ENCODE assay signal across 34 cellular contexts in the genomic region with DNA sequence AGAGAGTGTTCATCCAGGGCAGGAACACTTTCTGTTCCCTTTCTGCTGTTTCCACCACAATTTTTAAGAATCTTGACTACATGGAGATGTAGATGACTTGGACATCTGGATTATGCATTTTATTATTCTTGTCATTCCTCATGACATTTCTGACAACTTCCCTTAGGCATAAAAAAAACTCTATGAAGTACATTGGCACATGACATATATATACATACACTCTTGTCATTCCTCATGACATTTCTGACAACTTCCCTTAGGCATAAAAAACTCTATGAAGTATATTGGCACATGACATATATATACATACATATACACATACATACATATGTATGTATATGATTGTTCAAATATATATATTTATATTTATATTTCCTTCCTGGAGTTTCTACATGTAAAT.
"Had no signal": no experiment of that assay in that cellular context is flagged by ENCODE, and none has a peak within 500 bp of the region (broad histone marks: within the 10 kb centered on the region; RNA-seq: fewer than 3 reads in every experiment).

No MANE protein-coding gene starts in this region.

- H3K4me1 Mint-ChIP-seq: activated B cell treated with CpG ODN at 0.5 μM for 24 hours; activated CD4-positive, alpha-beta T cell treated with anti-CD3 and anti-CD28 coated beads, Interleukin-2, amount 10 ng/mL, durations not matched to agents 24 days and 14 days; activated naive CD8-positive, alpha-beta T cell treated with anti-CD3 and anti-CD28 coated beads for 36 hours; activated T-helper 17 cell treated with anti-CD3 and anti-CD28 coated beads, Interleukin-2, amount 50 U/mL, for 72 hours had no signal

- H3K27ac Mint-ChIP-seq: activated B cell treated with CpG ODN at 0.5 μM for 24 hours; activated CD4-positive, alpha-beta memory T cell treated with anti-CD3 and anti-CD28 coated beads for 36 hours; activated CD4-positive, alpha-beta T cell treated with anti-CD3 and anti-CD28 coated beads, Interleukin-2, amount 10 ng/mL, durations not matched to agents 24 days and 14 days; activated CD8-positive, alpha-beta T cell treated with anti-CD3 and anti-CD28 coated beads for 36 hours; activated naive CD4-positive, alpha-beta T cell treated with anti-CD3 and anti-CD28 coated beads for 36 hours; activated naive CD4-positive, alpha-beta T cell treated with anti-CD3 and anti-CD28 coated beads, Interleukin-2, amount 50 U/mL, for 72 hours; activated naive CD8-positive, alpha-beta T cell treated with anti-CD3 and anti-CD28 coated beads for 36 hours; activated T-cell treated with anti-CD3 and anti-CD28 coated beads, Interleukin-2, amount 50 U/mL, for 72 hours; activated T-helper 1 cell treated with anti-CD3 and anti-CD28 coated beads, Interleukin-12 subunit alpha, Interleukin-12 subunit beta, Interleukin-2, Interleukin-4 antibody, amounts not matched to agents 30 ng/mL and 10 ng/mL and 1 ng/mL, durations not matched to agents 14 hours and 24 hours and 36 hours; activated T-helper 17 cell treated with anti-CD3 and anti-CD28 coated beads, Interleukin-2, amount 50 U/mL, for 72 hours; T-helper 1 cell treated with Interleukin-12 subunit alpha and Interleukin-12 subunit beta and Interleukin-4 antibody, amounts not matched to agents 30 μg/mL and 1 μg/mL, for 36 hours; T-helper 2 cell treated with Interferon-gamma antibody and Interleukin-4, amounts not matched to agents 5 μg/mL and 100 μg/mL, for 36 hours had no signal

- H3K4me3 Mint-ChIP-seq: activated B cell treated with CpG ODN at 0.5 μM for 24 hours; activated CD4-positive, alpha-beta memory T cell treated with anti-CD3 and anti-CD28 coated beads for 36 hours; activated CD4-positive, alpha-beta T cell treated with anti-CD3 and anti-CD28 coated beads, Interleukin-2, amount 10 ng/mL, durations not matched to agents 24 days and 14 days; activated CD8-positive, alpha-beta T cell treated with anti-CD3 and anti-CD28 coated beads for 36 hours; activated naive CD4-positive, alpha-beta T cell treated with anti-CD3 and anti-CD28 coated beads for 36 hours; activated naive CD8-positive, alpha-beta T cell treated with anti-CD3 and anti-CD28 coated beads for 36 hours; activated T-cell treated with anti-CD3 and anti-CD28 coated beads, Interleukin-2, amount 50 U/mL, for 4 hours; activated T-cell treated with anti-CD3 and anti-CD28 coated beads, Interleukin-2, amount 50 U/mL, for 72 hours; activated T-helper 1 cell treated with anti-CD3 and anti-CD28 coated beads, Interleukin-12 subunit alpha, Interleukin-12 subunit beta, Interleukin-2, Interleukin-4 antibody, amounts not matched to agents 30 ng/mL and 10 ng/mL and 1 ng/mL, durations not matched to agents 14 hours and 24 hours and 36 hours; activated T-helper 17 cell treated with anti-CD3 and anti-CD28 coated beads, Interleukin-2, amount 50 U/mL, for 72 hours; T-helper 1 cell treated with Interleukin-12 subunit alpha and Interleukin-12 subunit beta and Interleukin-4 antibody, amounts not matched to agents 30 μg/mL and 1 μg/mL, for 36 hours; T-helper 2 cell treated with Interferon-gamma antibody and Interleukin-4, amounts not matched to agents 5 μg/mL and 100 μg/mL, for 36 hours had no signal

- H3K36me3 Mint-ChIP-seq: activated CD4-positive, alpha-beta memory T cell treated with anti-CD3 and anti-CD28 coated beads for 36 hours; activated naive CD4-positive, alpha-beta T cell treated with anti-CD3 and anti-CD28 coated beads, Interleukin-2, amount 50 U/mL, for 72 hours; activated naive CD8-positive, alpha-beta T cell treated with anti-CD3 and anti-CD28 coated beads for 36 hours had no signal

- H3K27me3 Mint-ChIP-seq: activated B cell treated with CpG ODN at 0.5 μM for 24 hours; activated CD4-positive, alpha-beta memory T cell treated with anti-CD3 and anti-CD28 coated beads for 36 hours; activated CD4-positive, alpha-beta T cell treated with anti-CD3 and anti-CD28 coated beads, Interleukin-2, amount 10 ng/mL, durations not matched to agents 24 days and 14 days; activated CD8-positive, alpha-beta T cell treated with anti-CD3 and anti-CD28 coated beads for 36 hours; activated naive CD8-positive, alpha-beta T cell treated with anti-CD3 and anti-CD28 coated beads for 36 hours; activated T-helper 17 cell treated with anti-CD3 and anti-CD28 coated beads, Interleukin-2, amount 50 U/mL, for 72 hours had no signal

- ATAC-seq: activated CD8-positive, alpha-beta T cell treated with anti-CD3 and anti-CD28 coated beads for 36 hours; activated naive CD4-positive, alpha-beta T cell treated with anti-CD3 and anti-CD28 coated beads, Interleukin-2, amount 50 U/mL, for 72 hours; activated T-cell treated with anti-CD3 and anti-CD28 coated beads, Interleukin-2, amount 50 U/mL, for 4 hours; activated T-cell treated with anti-CD3 and anti-CD28 coated beads, Interleukin-2, amount 50 U/mL, for 72 hours; activated T-helper 17 cell treated with anti-CD3 and anti-CD28 coated beads, Interleukin-2, amount 50 U/mL, for 72 hours; body of pancreas had no signal

- H3K9me3 Mint-ChIP-seq: activated B cell treated with CpG ODN at 0.5 μM for 24 hours; activated CD4-positive, alpha-beta T cell treated with anti-CD3 and anti-CD28 coated beads, Interleukin-2, amount 10 ng/mL, durations not matched to agents 24 days and 14 days; activated naive CD8-positive, alpha-beta T cell treated with anti-CD3 and anti-CD28 coated beads for 36 hours; T-helper 1 cell treated with Interleukin-12 subunit alpha and Interleukin-12 subunit beta and Interleukin-4 antibody, amounts not matched to agents 30 μg/mL and 1 μg/mL, for 36 hours had no signal

- DNase-seq: activated B cell treated with CpG ODN at 0.5 μM for 24 hours; activated CD4-positive, alpha-beta memory T cell treated with anti-CD3 and anti-CD28 coated beads for 36 hours; activated CD4-positive, alpha-beta T cell treated with anti-CD3 and anti-CD28 coated beads for 4 hours; activated CD4-positive, alpha-beta T cell treated with anti-CD3 and anti-CD28 coated beads, Interleukin-2, amount 10 ng/mL, durations not matched to agents 24 days and 14 days; activated CD4-positive, alpha-beta T cell treated with anti-CD3 and anti-CD28 coated beads, Interleukin-2, amount 50 U/mL, for 1 hour; activated CD4-positive, alpha-beta T cell treated with anti-CD3 and anti-CD28 coated beads, Interleukin-2, amount 50 U/mL, for 4 hours; activated CD4-positive, CD25-positive, alpha-beta regulatory T cell treated with anti-CD3 and anti-CD28 coated beads, Interleukin-2, amount 50 U/mL, for 72 hours; activated CD8-positive, alpha-beta memory T cell treated with anti-CD3 and anti-CD28 coated beads, Interleukin-2, amount 50 U/mL, for 4 hours; activated CD8-positive, alpha-beta T cell treated with anti-CD3 and anti-CD28 coated beads for 36 hours; activated effector memory CD4-positive, alpha-beta T cell treated with anti-CD3 and anti-CD28 coated beads, Interleukin-2, amount 50 U/mL, for 16 hours; activated gamma-delta T cell treated with Interleukin-2 at 50 U/mL for 16 hours; activated naive CD4-positive, alpha-beta T cell; activated naive CD4-positive, alpha-beta T cell treated with anti-CD3 and anti-CD28 coated beads for 36 hours; activated naive CD4-positive, alpha-beta T cell treated with anti-CD3 and anti-CD28 coated beads, Interleukin-2, amount 50 U/mL, for 16 hours; activated naive CD8-positive, alpha-beta T cell treated with anti-CD3 and anti-CD28 coated beads for 36 hours; activated T-cell treated with anti-CD3 and anti-CD28 coated beads for 4 hours; activated T-cell treated with anti-CD3 and anti-CD28 coated beads, Interleukin-2, amount 50 U/mL, for 1 hour; activated T-cell treated with anti-CD3 and anti-CD28 coated beads, Interleukin-2, amount 50 U/mL, for 4 hours; activated T-cell treated with anti-CD3 and anti-CD28 coated beads, Interleukin-2, amount 50 U/mL, for 72 hours; adrenal gland; amniotic stem cell; aorta; body of pancreas; brain microvascular endothelial cell; central memory CD4-positive, alpha-beta T cell; T-helper 2 cell; T-helper 9 cell had no signal

- FAIRE-seq: astrocyte, TTC549 had no signal
